In the genomic region with DNA sequence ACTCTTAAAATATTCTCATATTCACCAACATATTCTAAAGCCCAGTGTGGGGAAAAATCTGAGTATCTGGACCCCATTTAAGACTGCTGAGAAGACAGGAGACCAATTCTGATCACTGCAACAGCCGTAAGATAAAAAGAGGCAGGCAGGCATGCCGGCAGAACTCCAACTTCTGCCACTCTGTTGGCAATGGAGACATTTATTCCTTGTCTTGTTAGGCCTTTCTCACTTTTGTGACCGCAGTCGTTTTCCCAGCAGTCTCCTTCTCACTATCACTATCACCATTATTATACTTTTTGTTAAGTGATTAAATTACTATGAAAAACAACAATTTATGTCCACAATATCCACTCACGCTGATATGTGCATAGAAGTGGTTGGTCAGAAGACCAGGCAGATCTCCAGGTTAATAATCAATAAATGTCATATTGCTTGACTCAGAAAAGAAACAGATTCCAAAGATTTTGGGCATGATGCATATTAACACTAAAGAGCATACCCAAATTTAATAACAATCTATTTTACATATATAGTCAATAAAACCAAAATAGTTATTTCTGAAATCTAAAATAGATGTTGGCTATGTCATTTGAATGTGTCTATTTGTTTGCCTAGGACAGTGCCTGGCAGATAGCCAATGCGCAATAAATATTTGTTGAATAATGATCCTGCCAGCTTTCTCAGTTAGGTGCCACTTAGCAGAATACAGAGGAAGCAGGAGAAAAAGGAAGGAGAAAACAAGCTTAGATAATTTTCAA, we compare ENCODE assay signal across 1 cellular context.
TF ChIP-seq lines count a peak whose summit lies in the region.

No MANE protein-coding gene starts in this region.

TF ChIP-seq in GM23338, 12 proteins besides CTCF, POLR2A, EP300 and RAD21 (continued from another document):
- TF ChIP-seq, protein P1, sequence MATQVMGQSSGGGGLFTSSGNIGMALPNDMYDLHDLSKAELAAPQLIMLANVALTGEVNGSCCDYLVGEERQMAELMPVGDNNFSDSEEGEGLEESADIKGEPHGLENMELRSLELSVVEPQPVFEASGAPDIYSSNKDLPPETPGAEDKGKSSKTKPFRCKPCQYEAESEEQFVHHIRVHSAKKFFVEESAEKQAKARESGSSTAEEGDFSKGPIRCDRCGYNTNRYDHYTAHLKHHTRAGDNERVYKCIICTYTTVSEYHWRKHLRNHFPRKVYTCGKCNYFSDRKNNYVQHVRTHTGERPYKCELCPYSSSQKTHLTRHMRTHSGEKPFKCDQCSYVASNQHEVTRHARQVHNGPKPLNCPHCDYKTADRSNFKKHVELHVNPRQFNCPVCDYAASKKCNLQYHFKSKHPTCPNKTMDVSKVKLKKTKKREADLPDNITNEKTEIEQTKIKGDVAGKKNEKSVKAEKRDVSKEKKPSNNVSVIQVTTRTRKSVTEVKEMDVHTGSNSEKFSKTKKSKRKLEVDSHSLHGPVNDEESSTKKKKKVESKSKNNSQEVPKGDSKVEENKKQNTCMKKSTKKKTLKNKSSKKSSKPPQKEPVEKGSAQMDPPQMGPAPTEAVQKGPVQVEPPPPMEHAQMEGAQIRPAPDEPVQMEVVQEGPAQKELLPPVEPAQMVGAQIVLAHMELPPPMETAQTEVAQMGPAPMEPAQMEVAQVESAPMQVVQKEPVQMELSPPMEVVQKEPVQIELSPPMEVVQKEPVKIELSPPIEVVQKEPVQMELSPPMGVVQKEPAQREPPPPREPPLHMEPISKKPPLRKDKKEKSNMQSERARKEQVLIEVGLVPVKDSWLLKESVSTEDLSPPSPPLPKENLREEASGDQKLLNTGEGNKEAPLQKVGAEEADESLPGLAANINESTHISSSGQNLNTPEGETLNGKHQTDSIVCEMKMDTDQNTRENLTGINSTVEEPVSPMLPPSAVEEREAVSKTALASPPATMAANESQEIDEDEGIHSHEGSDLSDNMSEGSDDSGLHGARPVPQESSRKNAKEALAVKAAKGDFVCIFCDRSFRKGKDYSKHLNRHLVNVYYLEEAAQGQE (IDR thresholded peaks at IDR 0.05; ENCODE audit: unreplicated experiment), result no peak
- TF ChIP-seq, protein P2, sequence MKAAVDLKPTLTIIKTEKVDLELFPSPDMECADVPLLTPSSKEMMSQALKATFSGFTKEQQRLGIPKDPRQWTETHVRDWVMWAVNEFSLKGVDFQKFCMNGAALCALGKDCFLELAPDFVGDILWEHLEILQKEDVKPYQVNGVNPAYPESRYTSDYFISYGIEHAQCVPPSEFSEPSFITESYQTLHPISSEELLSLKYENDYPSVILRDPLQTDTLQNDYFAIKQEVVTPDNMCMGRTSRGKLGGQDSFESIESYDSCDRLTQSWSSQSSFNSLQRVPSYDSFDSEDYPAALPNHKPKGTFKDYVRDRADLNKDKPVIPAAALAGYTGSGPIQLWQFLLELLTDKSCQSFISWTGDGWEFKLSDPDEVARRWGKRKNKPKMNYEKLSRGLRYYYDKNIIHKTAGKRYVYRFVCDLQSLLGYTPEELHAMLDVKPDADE (IDR thresholded peaks at IDR 0.05), result no peak
- TF ChIP-seq, protein P3, sequence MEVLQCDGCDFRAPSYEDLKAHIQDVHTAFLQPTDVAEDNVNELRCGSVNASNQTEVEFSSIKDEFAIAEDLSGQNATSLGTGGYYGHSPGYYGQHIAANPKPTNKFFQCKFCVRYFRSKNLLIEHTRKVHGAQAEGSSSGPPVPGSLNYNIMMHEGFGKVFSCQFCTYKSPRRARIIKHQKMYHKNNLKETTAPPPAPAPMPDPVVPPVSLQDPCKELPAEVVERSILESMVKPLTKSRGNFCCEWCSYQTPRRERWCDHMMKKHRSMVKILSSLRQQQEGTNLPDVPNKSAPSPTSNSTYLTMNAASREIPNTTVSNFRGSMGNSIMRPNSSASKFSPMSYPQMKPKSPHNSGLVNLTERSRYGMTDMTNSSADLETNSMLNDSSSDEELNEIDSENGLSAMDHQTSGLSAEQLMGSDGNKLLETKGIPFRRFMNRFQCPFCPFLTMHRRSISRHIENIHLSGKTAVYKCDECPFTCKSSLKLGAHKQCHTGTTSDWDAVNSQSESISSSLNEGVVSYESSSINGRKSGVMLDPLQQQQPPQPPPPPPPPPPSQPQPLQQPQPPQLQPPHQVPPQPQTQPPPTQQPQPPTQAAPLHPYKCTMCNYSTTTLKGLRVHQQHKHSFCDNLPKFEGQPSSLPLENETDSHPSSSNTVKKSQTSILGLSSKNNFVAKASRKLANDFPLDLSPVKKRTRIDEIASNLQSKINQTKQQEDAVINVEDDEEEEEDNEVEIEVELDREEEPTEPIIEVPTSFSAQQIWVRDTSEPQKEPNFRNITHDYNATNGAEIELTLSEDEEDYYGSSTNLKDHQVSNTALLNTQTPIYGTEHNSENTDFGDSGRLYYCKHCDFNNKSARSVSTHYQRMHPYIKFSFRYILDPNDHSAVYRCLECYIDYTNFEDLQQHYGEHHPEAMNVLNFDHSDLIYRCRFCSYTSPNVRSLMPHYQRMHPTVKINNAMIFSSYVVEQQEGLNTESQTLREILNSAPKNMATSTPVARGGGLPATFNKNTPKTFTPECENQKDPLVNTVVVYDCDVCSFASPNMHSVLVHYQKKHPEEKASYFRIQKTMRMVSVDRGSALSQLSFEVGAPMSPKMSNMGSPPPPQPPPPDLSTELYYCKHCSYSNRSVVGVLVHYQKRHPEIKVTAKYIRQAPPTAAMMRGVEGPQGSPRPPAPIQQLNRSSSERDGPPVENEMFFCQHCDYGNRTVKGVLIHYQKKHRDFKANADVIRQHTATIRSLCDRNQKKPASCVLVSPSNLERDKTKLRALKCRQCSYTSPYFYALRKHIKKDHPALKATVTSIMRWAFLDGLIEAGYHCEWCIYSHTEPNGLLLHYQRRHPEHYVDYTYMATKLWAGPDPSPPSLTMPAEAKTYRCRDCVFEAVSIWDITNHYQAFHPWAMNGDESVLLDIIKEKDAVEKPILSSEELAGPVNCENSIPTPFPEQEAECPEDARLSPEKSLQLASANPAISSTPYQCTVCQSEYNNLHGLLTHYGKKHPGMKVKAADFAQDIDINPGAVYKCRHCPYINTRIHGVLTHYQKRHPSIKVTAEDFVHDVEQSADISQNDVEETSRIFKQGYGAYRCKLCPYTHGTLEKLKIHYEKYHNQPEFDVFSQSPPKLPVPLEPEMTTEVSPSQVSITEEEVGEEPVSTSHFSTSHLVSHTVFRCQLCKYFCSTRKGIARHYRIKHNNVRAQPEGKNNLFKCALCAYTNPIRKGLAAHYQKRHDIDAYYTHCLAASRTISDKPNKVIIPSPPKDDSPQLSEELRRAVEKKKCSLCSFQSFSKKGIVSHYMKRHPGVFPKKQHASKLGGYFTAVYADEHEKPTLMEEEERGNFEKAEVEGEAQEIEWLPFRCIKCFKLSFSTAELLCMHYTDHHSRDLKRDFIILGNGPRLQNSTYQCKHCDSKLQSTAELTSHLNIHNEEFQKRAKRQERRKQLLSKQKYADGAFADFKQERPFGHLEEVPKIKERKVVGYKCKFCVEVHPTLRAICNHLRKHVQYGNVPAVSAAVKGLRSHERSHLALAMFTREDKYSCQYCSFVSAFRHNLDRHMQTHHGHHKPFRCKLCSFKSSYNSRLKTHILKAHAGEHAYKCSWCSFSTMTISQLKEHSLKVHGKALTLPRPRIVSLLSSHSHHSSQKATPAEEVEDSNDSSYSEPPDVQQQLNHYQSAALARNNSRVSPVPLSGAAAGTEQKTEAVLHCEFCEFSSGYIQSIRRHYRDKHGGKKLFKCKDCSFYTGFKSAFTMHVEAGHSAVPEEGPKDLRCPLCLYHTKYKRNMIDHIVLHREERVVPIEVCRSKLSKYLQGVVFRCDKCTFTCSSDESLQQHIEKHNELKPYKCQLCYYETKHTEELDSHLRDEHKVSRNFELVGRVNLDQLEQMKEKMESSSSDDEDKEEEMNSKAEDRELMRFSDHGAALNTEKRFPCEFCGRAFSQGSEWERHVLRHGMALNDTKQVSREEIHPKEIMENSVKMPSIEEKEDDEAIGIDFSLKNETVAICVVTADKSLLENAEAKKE (CRISPR knock-in tag; IDR thresholded peaks at IDR 0.05), result no peak
- TF ChIP-seq EZH2 (IDR thresholded peaks at IDR 0.05; ENCODE audit: low read depth, unreplicated experiment), result no peak
